Comparison of ENCODE assay signal across 16 cellular contexts in the genomic region with DNA sequence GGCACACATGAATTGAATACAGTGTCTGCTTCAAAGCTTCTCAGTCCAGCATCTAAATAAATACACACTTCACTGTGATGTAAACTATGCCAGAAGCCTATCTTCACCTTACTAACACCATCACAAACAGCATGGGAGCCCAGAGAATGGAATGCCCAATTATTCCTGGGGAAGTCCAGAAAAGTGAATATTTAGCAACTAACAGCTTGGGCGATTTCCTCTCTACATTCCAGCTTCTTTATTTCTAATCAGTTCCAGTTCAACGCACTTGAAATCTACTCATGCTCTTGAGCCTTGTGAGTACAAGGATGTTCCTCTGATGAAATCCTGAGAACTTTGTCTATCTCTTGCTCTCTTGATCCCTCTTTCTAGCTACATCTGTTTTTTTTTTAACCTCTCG.
DNase-seq lines count a peak whose midpoint lies in the region; ATAC-seq, FAIRE-seq and TF ChIP-seq lines count a peak whose summit lies in the region.
"Had no signal": no experiment of that assay in that cellular context is flagged by ENCODE, and none has a peak within 500 bp of the region (broad histone marks: within the 10 kb centered on the region; RNA-seq: fewer than 3 reads in every experiment).

No MANE protein-coding gene starts in this region.

- H3K36me3 ChIP-seq in liver (ENCODE audit: control insufficient read depth in 4 of 4, insufficient read depth in 3 of 4, low read depth in 1 of 4, low read length in 3 of 4) (no peaks in the 10 kb centered on the region), HepG2 (replicated peaks in 1 of 2; ENCODE audit: control insufficient read depth in 1 of 2, insufficient read depth in 2 of 2, low read length in 2 of 2) (no peaks in the 10 kb centered on the region), BE2C (no peaks in the 10 kb centered on the region)
- H3K36me3 ChIP-seq: SJSA1 had no signal

- H3K27ac ChIP-seq in liver (ENCODE audit: low read depth in 1 of 2, low read length in 2 of 2) (no peak overlapping the region), HepG2 (ENCODE audit: extremely low read length, insufficient read depth, low read length) (no peak overlapping the region)
- H3K27ac ChIP-seq: A549, PC-9, SJSA1 had no signal

- H3K9me3 Mint-ChIP-seq in T-cell = no peaks in the 10 kb centered on the region
- H3K9me3 Mint-ChIP-seq: H9 had no signal

- intact Hi-C loops in HepG2 (cut with micrococcal nuclease; ENCODE audit: unreplicated experiment) = no loop called here

- H3K79me2 ChIP-seq in HepG2 (ENCODE audit: insufficient read depth, low read length) = no peaks in the 10 kb centered on the region

- in situ Hi-C loops in HepG2 (cut with HindIII; ENCODE audit: extremely low pct_ligation_motif_present, low pct_unique_long_range_greater_than_20kb) = no loop called here

- POLR2A ChIA-PET in HepG2 (lab: Yijun Ruan, JAX) = no interaction called here
- POLR2A ChIA-PET in T-cell (lab: Charles Lee) = no interaction called here

- no peaks in the 10 kb centered on the region for H3K4me1 Mint-ChIP-seq in T-cell

- H3K4me3 ChIP-seq in liver (ENCODE audit: low read depth in 1 of 3, low read length in 3 of 3) (no peak overlapping the region), HepG2 (replicated peaks in 1 of 3; ENCODE audit: insufficient read depth in 1 of 3, low read depth in 2 of 3, low read length in 3 of 3) (no peak overlapping the region), choroid plexus epithelial cell (ENCODE audit: low read depth, low read length) (no peak overlapping the region), BE2C (ENCODE audit: low read depth, low read length) (no peak overlapping the region)
- H3K4me3 ChIP-seq: A549, PC-9, SJSA1 had no signal

- H3K9ac ChIP-seq in liver (ENCODE audit: low read depth in 1 of 2, low read length in 2 of 2) (no peak overlapping the region), HepG2 (ENCODE audit: insufficient read depth, low read depth, low read length) (no peak overlapping the region)

- no TSS peak for BruUV-seq in HepG2 (replicated peaks; lab: Mats Ljungman, UMichigan)

- H3K36me3 Mint-ChIP-seq in T-cell = no peaks in the 10 kb centered on the region

- H2AFZ ChIP-seq in HepG2 (ENCODE audit: low read length) = no peak overlapping the region
- H2AFZ ChIP-seq: PC-9 had no signal

- H3K9me3 ChIP-seq in liver (ENCODE audit: control insufficient read depth in 4 of 4, low read length in 3 of 4) (no peaks in the 10 kb centered on the region), HepG2 (ENCODE audit: low read length) (no peaks in the 10 kb centered on the region), BE2C (no peaks in the 10 kb centered on the region)
- H3K9me3 ChIP-seq: A549, SJSA1 had no signal

- TF ChIP-seq RAD21 in liver (IDR thresholded peaks at IDR 0.05) (no peak), HepG2 (CRISPR knock-in tag; IDR thresholded peaks at IDR 0.05) (no peak)

- no peak overlapping the region for H3K4me2 ChIP-seq in HepG2 (ENCODE audit: low read depth, low read length)
- H3K4me2 ChIP-seq: A549, PC-9 had no signal

- no peak for TF ChIP-seq EP300 in HepG2 (IDR thresholded peaks at IDR 0.05; ENCODE audit: low read depth in 2 of 2, low read length in 2 of 2)
- TF ChIP-seq EP300 in HepG2 (CRISPR knock-in tag; IDR thresholded peaks at IDR 0.05; ENCODE audit: borderline replicate concordance) = no peak

- peaks cover 1 to 4% of the 10 kb centered on the region in 2 donors for H3K27me3 Mint-ChIP-seq in T-cell

- 83% methylated on average over 3 of the region's 3 CpGs for WGBS in liver
- 0% methylated on average over 3 of the region's 3 CpGs for WGBS in HepG2 (ENCODE audit: low lambda C conversion rate)

- no peak overlapping the region for H3K4me3 Mint-ChIP-seq in T-cell
- H3K4me3 Mint-ChIP-seq: H9 had no signal

- H3K27me3 ChIP-seq in liver (ENCODE audit: control insufficient read depth in 4 of 4, insufficient read depth in 4 of 4, low read length in 3 of 4) = no peaks in the 10 kb centered on the region
- H3K27me3 ChIP-seq in HepG2 (ENCODE audit: control insufficient read depth in 1 of 2, insufficient read depth in 2 of 2, low read length in 2 of 2) = no peaks in the 10 kb centered on the region
- H3K27me3 ChIP-seq in BE2C = no peaks in the 10 kb centered on the region
- H3K27me3 ChIP-seq: SJSA1 had no signal

- no peak for TF ChIP-seq POLR2A in HepG2 (IDR thresholded peaks at IDR 0.05; ENCODE audit: insufficient read depth in 1 of 2, low read depth in 2 of 2, low read length in 2 of 2)

- DNase-seq in HepG2 (ENCODE audit: low spot score) = no peak
- peak; percentile 21 for DNase-seq in choroid plexus epithelial cell (ENCODE audit: low read depth)
- peak; percentile 48 for DNase-seq in left kidney (ENCODE audit: low read depth, low spot score)
- DNase-seq in nucleus accumbens (lab: John Stamatoyannopoulos, UW) = no peak
- no peak for DNase-seq in BE2C
- DNase-seq in T-cell = no peak
- DNase-seq: COR-L47, H9, NCI-H1048, NCI-H1436 treated with DMSO at 0.1 percent for 48 hours, NCI-H2029 treated with DMSO at 0.1 percent for 48 hours, NCI-H748 treated with DMSO at 0.1 percent for 48 hours, PC-9 had no signal

- ATAC-seq in HepG2 = no peak
- no peak for ATAC-seq in T-cell (replicated peaks in 1 of 4)
- ATAC-seq: A549 had no signal

- FAIRE-seq in HepG2 (lab: Jason Lieb, UNC) = no peak
- FAIRE-seq: A549 had no signal

- CTCF ChIA-PET in HepG2 (lab: Yijun Ruan, JAX; ENCODE audit: low intra/inter-chr PET ratio, low total read pairs) (no interaction called here), T-cell (lab: Charles Lee) (no interaction called here)

- H4K20me1 ChIP-seq in HepG2 (ENCODE audit: insufficient read depth, low read length) = no peaks in the 10 kb centered on the region

- no peak overlapping the region for H3K27ac Mint-ChIP-seq in T-cell
- H3K27ac Mint-ChIP-seq: H9 had no signal

- TF ChIP-seq CTCF in liver (IDR thresholded peaks at IDR 0.05; ENCODE audit: low read depth, low read length, missing input control) (no peak), HepG2 (CRISPR knock-in tag; IDR thresholded peaks at IDR 0.05) (no peak), choroid plexus epithelial cell (conservative IDR thresholded peaks at IDR 0.05; ENCODE audit: low read depth, low read length) (no peak), BE2C (IDR thresholded peaks at IDR 0.05; ENCODE audit: low read depth, low read length) (no peak)

- no peaks in the 10 kb centered on the region for H3K4me1 ChIP-seq in liver (ENCODE audit: control insufficient read depth in 4 of 4, insufficient read depth in 4 of 4, low read length in 3 of 4)
- no peaks in the 10 kb centered on the region for H3K4me1 ChIP-seq in HepG2 (ENCODE audit: insufficient read depth, low read length)
- peaks cover 4% of the 10 kb centered on the region; the same call in 1 of the 2 replicates for H3K4me1 ChIP-seq in BE2C
- H3K4me1 ChIP-seq: A549, SJSA1 had no signal

TF ChIP-seq in liver, 16 proteins besides CTCF, POLR2A, EP300 and RAD21:
- TF ChIP-seq, protein P1, sequence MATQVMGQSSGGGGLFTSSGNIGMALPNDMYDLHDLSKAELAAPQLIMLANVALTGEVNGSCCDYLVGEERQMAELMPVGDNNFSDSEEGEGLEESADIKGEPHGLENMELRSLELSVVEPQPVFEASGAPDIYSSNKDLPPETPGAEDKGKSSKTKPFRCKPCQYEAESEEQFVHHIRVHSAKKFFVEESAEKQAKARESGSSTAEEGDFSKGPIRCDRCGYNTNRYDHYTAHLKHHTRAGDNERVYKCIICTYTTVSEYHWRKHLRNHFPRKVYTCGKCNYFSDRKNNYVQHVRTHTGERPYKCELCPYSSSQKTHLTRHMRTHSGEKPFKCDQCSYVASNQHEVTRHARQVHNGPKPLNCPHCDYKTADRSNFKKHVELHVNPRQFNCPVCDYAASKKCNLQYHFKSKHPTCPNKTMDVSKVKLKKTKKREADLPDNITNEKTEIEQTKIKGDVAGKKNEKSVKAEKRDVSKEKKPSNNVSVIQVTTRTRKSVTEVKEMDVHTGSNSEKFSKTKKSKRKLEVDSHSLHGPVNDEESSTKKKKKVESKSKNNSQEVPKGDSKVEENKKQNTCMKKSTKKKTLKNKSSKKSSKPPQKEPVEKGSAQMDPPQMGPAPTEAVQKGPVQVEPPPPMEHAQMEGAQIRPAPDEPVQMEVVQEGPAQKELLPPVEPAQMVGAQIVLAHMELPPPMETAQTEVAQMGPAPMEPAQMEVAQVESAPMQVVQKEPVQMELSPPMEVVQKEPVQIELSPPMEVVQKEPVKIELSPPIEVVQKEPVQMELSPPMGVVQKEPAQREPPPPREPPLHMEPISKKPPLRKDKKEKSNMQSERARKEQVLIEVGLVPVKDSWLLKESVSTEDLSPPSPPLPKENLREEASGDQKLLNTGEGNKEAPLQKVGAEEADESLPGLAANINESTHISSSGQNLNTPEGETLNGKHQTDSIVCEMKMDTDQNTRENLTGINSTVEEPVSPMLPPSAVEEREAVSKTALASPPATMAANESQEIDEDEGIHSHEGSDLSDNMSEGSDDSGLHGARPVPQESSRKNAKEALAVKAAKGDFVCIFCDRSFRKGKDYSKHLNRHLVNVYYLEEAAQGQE (IDR thresholded peaks at IDR 0.05) = no peak
- TF ChIP-seq RXRA (IDR thresholded peaks at IDR 0.05) = peak; percentile 12 to 20

TF ChIP-seq in HepG2, 621 proteins besides CTCF, POLR2A, EP300 and RAD21:
- TF ChIP-seq ZNF709 (CRISPR knock-in tag; IDR thresholded peaks at IDR 0.05) (no peak), HMG20A (CRISPR knock-in tag; IDR thresholded peaks at IDR 0.05; ENCODE audit: borderline replicate concordance) (no peak), CBFB (CRISPR knock-in tag; IDR thresholded peaks at IDR 0.05) (no peak), NCOR1 (IDR thresholded peaks at IDR 0.05; ENCODE audit: borderline replicate concordance, low read length) (no peak), RXRA (CRISPR knock-in tag; IDR thresholded peaks at IDR 0.05) (no peak), FOXK1 (CRISPR knock-in tag; IDR thresholded peaks at IDR 0.05; ENCODE audit: borderline replicate concordance, low read depth) (no peak)
TF ChIP-seq in HepG2: peak in this region for 0.

Comparison
In these comparisons a context has a peak if more than half of its experiments do, and no peak if none do; other contexts are left out.
1. DNase-seq: peak in choroid plexus epithelial cell (single experiment) and left kidney (single experiment); none in HepG2 (single experiment), nucleus accumbens (0 of 56), BE2C (single experiment) and T-cell (0 of 34).